Comparison of ENCODE assay signal across 1 cellular context in the genomic region with DNA sequence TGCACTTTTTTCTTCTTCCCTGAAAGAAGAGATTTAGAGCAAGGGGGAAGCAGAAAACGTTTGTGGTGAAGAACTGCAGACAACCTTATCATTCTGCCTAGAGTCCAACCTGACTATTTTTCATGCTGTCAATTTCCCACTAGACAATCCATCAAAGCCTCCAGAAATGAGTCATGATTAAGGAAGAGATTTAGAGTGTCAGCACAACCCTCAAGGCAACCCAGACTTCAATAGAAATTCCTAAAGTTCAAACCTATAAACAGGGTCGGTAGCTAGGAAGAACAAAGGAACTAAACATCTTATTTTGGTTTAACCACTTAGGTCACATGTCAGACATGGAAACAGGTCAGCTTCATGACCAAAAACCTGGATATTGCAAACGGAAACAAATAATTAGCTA.
A peak's percentile ranks its signal among the peaks of the same experiment; 100 is the strongest.
TF ChIP-seq lines count a peak whose summit lies in the region.

No MANE protein-coding gene starts in this region.

TF ChIP-seq in HepG2, 621 proteins besides CTCF, POLR2A, EP300 and RAD21 (continued from another document):
- TF ChIP-seq SIX1 (CRISPR knock-in tag; IDR thresholded peaks at IDR 0.05; ENCODE audit: borderline replicate concordance) (no peak), FOXP1 (IDR thresholded peaks at IDR 0.05) (no peak), FOXP1 (CRISPR knock-in tag; IDR thresholded peaks at IDR 0.05) (peak; percentile 51; the same call in 1 of the 2 replicates), SMYD3 (CRISPR knock-in tag; IDR thresholded peaks at IDR 0.05) (peak; percentile 31; the same call in 1 of the 2 replicates), SOX13 (IDR thresholded peaks at IDR 0.05) (no peak), SOX13 (CRISPR knock-in tag; conservative IDR thresholded peaks at IDR 0.05 in 1 of 2, IDR thresholded peaks at IDR 0.05 in 1 of 2) (peak in 1 of 2 experiments; percentile 27; a peak in 1 of 4 replicates), BCL6 (CRISPR knock-in tag; IDR thresholded peaks at IDR 0.05) (peak; percentile 42), RARA (CRISPR knock-in tag; IDR thresholded peaks at IDR 0.05) (peak; percentile 38; the same call in 1 of the 2 replicates), MYC (CRISPR knock-in tag; IDR thresholded peaks at IDR 0.05; ENCODE audit: borderline replicate concordance) (no peak), HOXA7 (CRISPR knock-in tag; IDR thresholded peaks at IDR 0.05) (no peak), TCF7 (IDR thresholded peaks at IDR 0.05; ENCODE audit: low read depth) (peak; percentile 62), SOX5 (CRISPR knock-in tag; IDR thresholded peaks at IDR 0.05; ENCODE audit: borderline replicate concordance) (peak; percentile 17; the same call in 1 of the 2 replicates)
- TF ChIP-seq, protein P1, sequence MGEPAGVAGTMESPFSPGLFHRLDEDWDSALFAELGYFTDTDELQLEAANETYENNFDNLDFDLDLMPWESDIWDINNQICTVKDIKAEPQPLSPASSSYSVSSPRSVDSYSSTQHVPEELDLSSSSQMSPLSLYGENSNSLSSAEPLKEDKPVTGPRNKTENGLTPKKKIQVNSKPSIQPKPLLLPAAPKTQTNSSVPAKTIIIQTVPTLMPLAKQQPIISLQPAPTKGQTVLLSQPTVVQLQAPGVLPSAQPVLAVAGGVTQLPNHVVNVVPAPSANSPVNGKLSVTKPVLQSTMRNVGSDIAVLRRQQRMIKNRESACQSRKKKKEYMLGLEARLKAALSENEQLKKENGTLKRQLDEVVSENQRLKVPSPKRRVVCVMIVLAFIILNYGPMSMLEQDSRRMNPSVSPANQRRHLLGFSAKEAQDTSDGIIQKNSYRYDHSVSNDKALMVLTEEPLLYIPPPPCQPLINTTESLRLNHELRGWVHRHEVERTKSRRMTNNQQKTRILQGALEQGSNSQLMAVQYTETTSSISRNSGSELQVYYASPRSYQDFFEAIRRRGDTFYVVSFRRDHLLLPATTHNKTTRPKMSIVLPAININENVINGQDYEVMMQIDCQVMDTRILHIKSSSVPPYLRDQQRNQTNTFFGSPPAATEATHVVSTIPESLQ (CRISPR knock-in tag; conservative IDR thresholded peaks at IDR 0.05) = no peak
